ENCODE assay signal across 1 cellular context in genomic region chr13:107461751-107462150, GRCh38.
TF ChIP-seq lines count a peak whose summit lies in the region.

No MANE protein-coding gene starts in this region.

TF ChIP-seq in SK-N-SH treated with all-trans-retinoic acid at 6 μM for 48 hours, 23 proteins besides CTCF, POLR2A, EP300 and RAD21 (continued from another document):
- no peak for TF ChIP-seq PATZ1 (CRISPR knock-in tag; IDR thresholded peaks at IDR 0.05; ENCODE audit: borderline replicate concordance)
- TF ChIP-seq POU6F1 (CRISPR knock-in tag; IDR thresholded peaks at IDR 0.05; ENCODE audit: borderline replicate concordance, low read depth): no peak
- TF ChIP-seq GLIS3 (CRISPR knock-in tag; IDR thresholded peaks at IDR 0.05): no peak
